In the genomic region with DNA sequence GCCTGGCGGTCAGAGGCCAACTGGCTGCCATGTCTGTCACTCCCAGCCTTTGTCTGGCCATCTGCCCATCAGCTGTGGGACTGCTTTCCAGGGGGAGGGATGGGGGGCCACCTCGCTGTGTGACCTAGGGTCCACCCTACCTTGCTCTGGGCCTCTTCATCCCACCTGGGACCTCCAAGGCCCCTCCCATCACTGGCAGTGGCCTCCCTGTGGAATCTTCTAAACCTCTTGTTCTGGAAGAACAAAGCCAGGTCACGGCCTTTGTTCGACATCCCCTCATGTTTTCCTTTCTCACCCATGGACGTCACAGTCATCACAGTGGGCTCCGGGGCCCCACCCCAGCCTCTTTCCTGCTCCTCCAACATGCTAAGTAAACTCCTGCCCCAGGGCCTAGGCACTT, we compare ENCODE assay signal across 1 cellular context.
TF ChIP-seq lines count a peak whose summit lies in the region.

No MANE protein-coding gene starts in this region.

TF ChIP-seq in endothelial cell of umbilical vein, 7 proteins besides CTCF, POLR2A, EP300 and RAD21:
- no peak for TF ChIP-seq GATA2 (IDR thresholded peaks at IDR 0.05; ENCODE audit: insufficient read depth, insufficient read length, low read depth, low read length)
- TF ChIP-seq FOS (IDR thresholded peaks at IDR 0.05; ENCODE audit: borderline replicate concordance, insufficient read depth, low read length): no peak
- TF ChIP-seq MAX (IDR thresholded peaks at IDR 0.05; ENCODE audit: insufficient read depth, insufficient read length): no peak
- TF ChIP-seq EZH2 (IDR thresholded peaks at IDR 0.05; ENCODE audit: borderline replicate concordance, low read depth, low read length, severe bottlenecking): no peak
- TF ChIP-seq POLR2AphosphoS5 (IDR thresholded peaks at IDR 0.05; ENCODE audit: insufficient read depth, low read depth, low read length): no peak
- no peak for TF ChIP-seq JUN (IDR thresholded peaks at IDR 0.05; ENCODE audit: borderline replicate concordance, insufficient read depth, insufficient read length, low read depth)
- TF ChIP-seq MYC (IDR thresholded peaks at IDR 0.05; ENCODE audit: low read depth, low read length): no peak
